In genomic region chr17:63438092-63439051, GRCh38 we compare ENCODE assay signal across 18 cellular contexts. TPM values are rescaled to one million over a fixed set of nuclear protein-coding genes. Genes with fewer than 3 reads are reported as not detected.
DNase-seq lines count a peak whose midpoint lies in the region; ATAC-seq and TF ChIP-seq lines count a peak whose summit lies in the region.
"Had no signal": no experiment of that assay in that cellular context is flagged by ENCODE, and none has a peak within 500 bp of the region (broad histone marks: within the 10 kb centered on the region; RNA-seq: fewer than 3 reads in every experiment).

No MANE protein-coding gene starts in this region.

- TF ChIP-seq CTCF in CD4-positive, alpha-beta T cell (IDR thresholded peaks at IDR 0.05) = no peak
- TF ChIP-seq CTCF in body of pancreas (IDR thresholded peaks at IDR 0.05) = no peak

- no peaks in the 10 kb centered on the region for H3K9me3 Mint-ChIP-seq in CD4-positive, alpha-beta T cell
- H3K9me3 Mint-ChIP-seq: H9, nephron had no signal

- H2AK5ac ChIP-seq in mesenchymal stem cell (ENCODE audit: low read length, severe bottlenecking) = peak overlapping the region; percentile 17

- H4K8ac ChIP-seq in mesenchymal stem cell (ENCODE audit: low read length) = no peak overlapping the region

- no peak overlapping the region for H3K4me2 ChIP-seq in mesenchymal stem cell (ENCODE audit: low read length, poor library complexity, severe bottlenecking)

- CTCF ChIA-PET in CD4-positive, alpha-beta T cell (lab: Charles Lee) = interaction anchor here (2.8 kb wide), 1 partner anchor 13 kb away, joined by 8 read pairs; no protein-coding TSS in a partner anchor

- H3K4me1 Mint-ChIP-seq in CD4-positive, alpha-beta T cell (ENCODE audit: low read depth) = peaks cover 37% of the 10 kb centered on the region

- peaks cover 20% of the 10 kb centered on the region for H3K79me1 ChIP-seq in mesenchymal stem cell (replicated peaks; ENCODE audit: low read length, poor library complexity, severe bottlenecking)

- H3K27ac Mint-ChIP-seq in CD4-positive, alpha-beta T cell = peak overlapping the region; percentile 85
- H3K27ac Mint-ChIP-seq: nephron had no signal

- peak overlapping the region; percentile 61; the same call in 1 of the 2 replicates for H3K27ac ChIP-seq in ACC112 (ENCODE audit: low read depth, low read length)
- H3K27ac ChIP-seq in CD4-positive, alpha-beta T cell (ENCODE audit: low read depth, low read length) = peak overlapping the region; percentile 46
- peak overlapping the region; percentile 7 to 87 (median 65) for H3K27ac ChIP-seq in body of pancreas
- H3K27ac ChIP-seq in mesenchymal stem cell (ENCODE audit: low read length, poor library complexity, severe bottlenecking) = no peak overlapping the region
- H3K27ac ChIP-seq: brain microvascular endothelial cell had no signal

- no peak for TF ChIP-seq POLR2A in body of pancreas (IDR thresholded peaks at IDR 0.05)

- H2BK5ac ChIP-seq in mesenchymal stem cell (ENCODE audit: low read depth, low read length, poor library complexity, severe bottlenecking) = no peak overlapping the region

- H3K4me1 ChIP-seq in ACC112 (ENCODE audit: control insufficient read depth, insufficient read depth, low read length, unreplicated experiment) (peaks cover 41% of the 10 kb centered on the region), body of pancreas (peaks cover 82% of the 10 kb centered on the region), mesenchymal stem cell (ENCODE audit: control insufficient read depth, insufficient read depth, low read depth, low read length) (peaks cover 36% of the 10 kb centered on the region), HAP-1 (no peaks in the 10 kb centered on the region)

- ATAC-seq in CD4-positive, alpha-beta T cell (ENCODE audit: poor library complexity) = no peak
- ATAC-seq in body of pancreas (no peak), HG02981 (IDR thresholded peaks at IDR 0.05; ENCODE audit: unreplicated experiment) (no peak), GM19324 (IDR thresholded peaks at IDR 0.05; ENCODE audit: low FRiP score, unreplicated experiment) (no peak)

- no peaks in the 10 kb centered on the region for H3K9me3 ChIP-seq in CD4-positive, alpha-beta T cell (ENCODE audit: control insufficient read depth, low read length)
- H3K9me3 ChIP-seq in body of pancreas = no peaks in the 10 kb centered on the region
- H3K9me3 ChIP-seq in mesenchymal stem cell (ENCODE audit: control insufficient read depth, low read length) = no peaks in the 10 kb centered on the region
- H3K9me3 ChIP-seq in HAP-1 = no peaks in the 10 kb centered on the region
- H3K9me3 ChIP-seq: right atrium auricular region had no signal

- in situ Hi-C loops in HAP-1 (cut with MboI; ENCODE audit: low sequenced_read_pairs) = no loop called here

- POLR2A ChIA-PET in CD4-positive, alpha-beta T cell (lab: Charles Lee) = no interaction called here

- H4K91ac ChIP-seq in mesenchymal stem cell (ENCODE audit: low read length) = no peak overlapping the region

- no peak overlapping the region for H2BK120ac ChIP-seq in mesenchymal stem cell (ENCODE audit: low read depth, low read length)

- H3K18ac ChIP-seq in mesenchymal stem cell (ENCODE audit: low read depth in 1 of 2, low read length in 2 of 2) = no peak overlapping the region

- H2BK15ac ChIP-seq in mesenchymal stem cell (ENCODE audit: low read depth, poor library complexity, severe bottlenecking) = peak overlapping the region; percentile 86

- WGBS in body of pancreas, 2 donors = 66 to 76% methylated on average over 25 to 46 of the region's 46 CpGs
- 85% methylated on average over 34 of the region's 46 CpGs for WGBS in mesenchymal stem cell

- intact Hi-C loops in CD4-positive, alpha-beta T cell (cut with DNase I, micrococcal nuclease) = no loop called here
- intact Hi-C loops in body of pancreas (cut with DNase I) = loop anchor here (5.0 kb wide), 1 partner anchor 39 kb away; the partner anchor contains the start of gene ACE

- no peak overlapping the region for H3K23ac ChIP-seq in mesenchymal stem cell (ENCODE audit: low read length in 2 of 2)

- H3K9ac ChIP-seq in mesenchymal stem cell (ENCODE audit: low read length) = peak overlapping the region; percentile 43

- no peaks in the 10 kb centered on the region for H3K27me3 Mint-ChIP-seq in CD4-positive, alpha-beta T cell

- H2AFZ ChIP-seq in ACC112 (ENCODE audit: low read length, unreplicated experiment) = no peak overlapping the region
- H2AFZ ChIP-seq in mesenchymal stem cell (ENCODE audit: low read depth, low read length) = no peak overlapping the region

- peaks cover 32% of the 10 kb centered on the region for H3K79me2 ChIP-seq in ACC112 (ENCODE audit: control insufficient read depth, insufficient read depth, low read length, unreplicated experiment)

- no peak for DNase-seq in CD4-positive, alpha-beta T cell
- peak in 1 of 4 donors; percentile 41 for DNase-seq in body of pancreas
- DNase-seq in mesenchymal stem cell = no peak
- no peak for DNase-seq in NCI-H2227 (lab: John Stamatoyannopoulos, UW; ENCODE audit: unreplicated experiment)
- no peak for DNase-seq in HAP-1 (ENCODE audit: low spot score in 2 of 2)
- DNase-seq: activated CD4-positive, alpha-beta T cell treated with anti-CD3 and anti-CD28 coated beads, Interleukin-2, amount 50 U/mL, for 48 hours; brain microvascular endothelial cell; C1 segment of cervical spinal cord; foreskin melanocyte; H9; mammary epithelial cell; NCI-H1048; SHP77 had no signal

- peaks cover 7% of the 10 kb centered on the region for H3K36me3 Mint-ChIP-seq in CD4-positive, alpha-beta T cell (ENCODE audit: low read depth)

- H3K4ac ChIP-seq in mesenchymal stem cell (ENCODE audit: low read depth in 1 of 2, low read length in 2 of 2) = no peak overlapping the region

- H3K36me3 ChIP-seq in ACC112 (ENCODE audit: insufficient read depth, low read length) (no peaks in the 10 kb centered on the region), body of pancreas (replicated peaks in 1 of 2; ENCODE audit: insufficient read depth in 1 of 2, low read depth in 2 of 2) (no peaks in the 10 kb centered on the region), mesenchymal stem cell (ENCODE audit: control insufficient read depth in 1 of 2, insufficient read depth in 2 of 2, low read depth in 1 of 2, low read length in 2 of 2) (peaks cover 17 to 27% of the 10 kb centered on the region in 2 experiments), HAP-1 (replicated peaks) (no peaks in the 10 kb centered on the region; the same call in 1 of the 2 replicates)
- H3K36me3 ChIP-seq: brain microvascular endothelial cell, right atrium auricular region had no signal

- H3K27me3 ChIP-seq in ACC112 (ENCODE audit: insufficient read depth, low read length) = no peaks in the 10 kb centered on the region
- H3K27me3 ChIP-seq in CD4-positive, alpha-beta T cell (ENCODE audit: control insufficient read depth, insufficient read depth, low read length) = no peaks in the 10 kb centered on the region
- H3K27me3 ChIP-seq in body of pancreas = no peaks in the 10 kb centered on the region
- H3K27me3 ChIP-seq in mesenchymal stem cell (ENCODE audit: control insufficient read depth in 1 of 2, insufficient read depth in 1 of 2, low read length in 2 of 2) = no peaks in the 10 kb centered on the region
- no peaks in the 10 kb centered on the region for H3K27me3 ChIP-seq in HAP-1 (ENCODE audit: low read depth)
- H3K27me3 ChIP-seq: brain microvascular endothelial cell, right atrium auricular region had no signal

- no peak overlapping the region for H3K4me3 ChIP-seq in ACC112 (ENCODE audit: low read depth, low read length)
- no peak overlapping the region for H3K4me3 ChIP-seq in body of pancreas
- H3K4me3 ChIP-seq in mesenchymal stem cell (ENCODE audit: insufficient read depth in 1 of 2, low read depth in 1 of 2, low read length in 2 of 2) = no peak overlapping the region
- H3K4me3 ChIP-seq in HAP-1 = no peak overlapping the region

- no peak overlapping the region for H2BK12ac ChIP-seq in mesenchymal stem cell (ENCODE audit: low read length in 2 of 2)

- H3K14ac ChIP-seq in mesenchymal stem cell (ENCODE audit: low read length in 2 of 2) = no peak overlapping the region

- H3K4me3 Mint-ChIP-seq in CD4-positive, alpha-beta T cell = no peak overlapping the region
- H3K4me3 Mint-ChIP-seq: nephron had no signal

RNA-seq across cellular contexts. Expression of gene CYB561, which starts 7.7 kb away (rescaled TPM):
- total RNA-seq in CD4-positive, alpha-beta T cell = 10 to 100 TPM; 17.4 to 18.1 TPM
- total RNA-seq in body of pancreas = 100 to 1,000 TPM in 1 of 2 donors, 10 to 100 TPM in 1; 61.5 to 137 TPM
- polyA plus RNA-seq in mesenchymal stem cell (2013, experiment 1 of 2) = 14.4 TPM
- 15.1 TPM for polyA plus RNA-seq in mesenchymal stem cell (2013, experiment 2 of 2)

RNA-seq across cellular contexts. Expression of gene ACE, which starts 38.5 kb away (rescaled TPM):
- total RNA-seq in CD4-positive, alpha-beta T cell = 10 to 100 TPM in 1 of 2 experiments, 1 to 10 TPM in 1; 7.4 to 10.2 TPM
- 1 to 10 TPM; 5.3 to 6.2 TPM for total RNA-seq in body of pancreas
- polyA plus RNA-seq in mesenchymal stem cell (2013, experiment 1 of 2) = 1.8 TPM
- 1.8 TPM for polyA plus RNA-seq in mesenchymal stem cell (2013, experiment 2 of 2)
